In genomic region chr2:238745997-238746396, GRCh38 we compare ENCODE assay signal across 19 cellular contexts.
A peak's percentile ranks its signal among the peaks of the same experiment; 100 is the strongest.
DNase-seq lines count a peak whose midpoint lies in the region; ATAC-seq and TF ChIP-seq lines count a peak whose summit lies in the region.
"Had no signal": no experiment of that assay in that cellular context is flagged by ENCODE, and none has a peak within 500 bp of the region (broad histone marks: within the 10 kb centered on the region; RNA-seq: fewer than 3 reads in every experiment).

No MANE protein-coding gene starts in this region.

- H3K9me3 ChIP-seq in esophagus muscularis mucosa (peaks cover 0 to 12% (median 4%) of the 10 kb centered on the region in 4 donors), neuronal stem cell (replicated peaks in 1 of 2; ENCODE audit: control insufficient read depth in 2 of 2, insufficient read depth in 1 of 2, low read depth in 1 of 2, low read length in 2 of 2) (no peaks in the 10 kb centered on the region)
- H3K9me3 ChIP-seq: Caco-2 had no signal

- ATAC-seq in Right ventricle myocardium superior (ENCODE audit: poor library complexity): no peak
- ATAC-seq: A549; CD8-positive, alpha-beta T cell had no signal

- H3K9me3 Mint-ChIP-seq in activated CD4-positive, alpha-beta T cell treated with anti-CD3 and anti-CD28 coated beads, Interleukin-2, amount 10 ng/mL, durations not matched to agents 24 days and 14 days: peaks cover 6% of the 10 kb centered on the region
- H3K9me3 Mint-ChIP-seq in T-helper 2 cell treated with Interferon-gamma antibody and Interleukin-4, amounts not matched to agents 5 μg/mL and 100 μg/mL, for 36 hours: no peaks in the 10 kb centered on the region

- H3K23ac ChIP-seq in neuronal stem cell (ENCODE audit: low read depth, low read length, poor library complexity): peak overlapping the region; percentile 37

- H4K8ac ChIP-seq in neuronal stem cell (ENCODE audit: low read depth, low read length): no peak overlapping the region

- no peaks in the 10 kb centered on the region for H3K79me1 ChIP-seq in neuronal stem cell (ENCODE audit: low read depth, low read length)

- H2BK15ac ChIP-seq in neuronal stem cell (ENCODE audit: low read length): no peak overlapping the region

- H3K4ac ChIP-seq in neuronal stem cell (ENCODE audit: low read length): no peak overlapping the region

- no peaks in the 10 kb centered on the region for H3K4me1 ChIP-seq in esophagus muscularis mucosa
- no peaks in the 10 kb centered on the region for H3K4me1 ChIP-seq in neuronal stem cell (ENCODE audit: control insufficient read depth in 2 of 2, insufficient read depth in 1 of 2, low read depth in 1 of 2, low read length in 2 of 2)
- H3K4me1 ChIP-seq: A549; BLaER1 treated with 17β-estradiol and CSF1 and Interleukin-3, amounts not matched to agents 10 nM and 100 nM; Caco-2 had no signal

- no peak overlapping the region for H3K27ac Mint-ChIP-seq in activated CD4-positive, alpha-beta T cell treated with anti-CD3 and anti-CD28 coated beads, Interleukin-2, amount 10 ng/mL, durations not matched to agents 24 days and 14 days
- no peak overlapping the region for H3K27ac Mint-ChIP-seq in T-helper 2 cell treated with Interferon-gamma antibody and Interleukin-4, amounts not matched to agents 5 μg/mL and 100 μg/mL, for 36 hours
- H3K27ac Mint-ChIP-seq: B cell; CD4-positive, alpha-beta T cell; CD8-positive, alpha-beta T cell had no signal

- H3K36me3 ChIP-seq in esophagus muscularis mucosa (no peaks in the 10 kb centered on the region), neuronal stem cell (replicated peaks in 1 of 2; ENCODE audit: control insufficient read depth in 2 of 2, insufficient read depth in 2 of 2, low read length in 2 of 2) (no peaks in the 10 kb centered on the region)

- H3K27me3 Mint-ChIP-seq in activated CD4-positive, alpha-beta T cell treated with anti-CD3 and anti-CD28 coated beads, Interleukin-2, amount 10 ng/mL, durations not matched to agents 24 days and 14 days: no peaks in the 10 kb centered on the region
- no peaks in the 10 kb centered on the region for H3K27me3 Mint-ChIP-seq in T-helper 2 cell treated with Interferon-gamma antibody and Interleukin-4, amounts not matched to agents 5 μg/mL and 100 μg/mL, for 36 hours (ENCODE audit: low read depth)

- H2AFZ ChIP-seq in neuronal stem cell (ENCODE audit: low read length): no peak overlapping the region

- peak overlapping the region; percentile 63 for H3K9ac ChIP-seq in neuronal stem cell (ENCODE audit: low read depth, low read length, poor library complexity)
- H3K9ac ChIP-seq: BLaER1 treated with 17β-estradiol and CSF1 and Interleukin-3, amounts not matched to agents 10 nM and 100 nM had no signal

- TF ChIP-seq EP300 in esophagus muscularis mucosa (IDR thresholded peaks at IDR 0.05): no peak

- H3K4me1 Mint-ChIP-seq in activated CD4-positive, alpha-beta T cell treated with anti-CD3 and anti-CD28 coated beads, Interleukin-2, amount 10 ng/mL, durations not matched to agents 24 days and 14 days: no peaks in the 10 kb centered on the region
- no peaks in the 10 kb centered on the region for H3K4me1 Mint-ChIP-seq in T-helper 2 cell treated with Interferon-gamma antibody and Interleukin-4, amounts not matched to agents 5 μg/mL and 100 μg/mL, for 36 hours (ENCODE audit: low read depth)
- H3K4me1 Mint-ChIP-seq: B cell had no signal

- no peak overlapping the region for H3K18ac ChIP-seq in neuronal stem cell (ENCODE audit: low read length)

- WGBS in esophagus muscularis mucosa: 83% methylated on average over 5 of the region's 5 CpGs
- no CpG with 5 or more reads among the region's 5 CpGs for WGBS in neuronal stem cell (ENCODE audit: extremely low coverage in 2 of 2, insufficient read length in 2 of 2, insufficient replicate concordance in 1 of 2), 2 donors

- no peak overlapping the region for H2AK5ac ChIP-seq in neuronal stem cell (ENCODE audit: low read depth, low read length)

- no peak overlapping the region for H2BK5ac ChIP-seq in neuronal stem cell (ENCODE audit: low read length)

- peak overlapping the region; percentile 8 for H2BK12ac ChIP-seq in neuronal stem cell (ENCODE audit: low read length)

- no peak overlapping the region for H3K4me3 Mint-ChIP-seq in activated CD4-positive, alpha-beta T cell treated with anti-CD3 and anti-CD28 coated beads, Interleukin-2, amount 10 ng/mL, durations not matched to agents 24 days and 14 days
- no peak overlapping the region for H3K4me3 Mint-ChIP-seq in T-helper 2 cell treated with Interferon-gamma antibody and Interleukin-4, amounts not matched to agents 5 μg/mL and 100 μg/mL, for 36 hours
- H3K4me3 Mint-ChIP-seq: B cell; CD4-positive, alpha-beta T cell; CD8-positive, alpha-beta T cell had no signal

- H3K4me2 ChIP-seq in neuronal stem cell (ENCODE audit: insufficient read depth, low read length, poor library complexity, severe bottlenecking): no peak overlapping the region
- H3K4me2 ChIP-seq: A549; BLaER1 treated with 17β-estradiol and CSF1 and Interleukin-3, amounts not matched to agents 10 nM and 100 nM had no signal

- no peak overlapping the region for H3K14ac ChIP-seq in neuronal stem cell (ENCODE audit: low read length)

- no peak overlapping the region for H3K27ac ChIP-seq in esophagus muscularis mucosa (replicated peaks in 1 of 4)
- no peak overlapping the region for H3K27ac ChIP-seq in neuronal stem cell (replicated peaks; ENCODE audit: low read length)
- H3K27ac ChIP-seq: 22Rv1; A549; BLaER1 treated with 17β-estradiol and CSF1 and Interleukin-3, amounts not matched to agents 10 nM and 100 nM; C4-2B had no signal

- no peak overlapping the region for H4K91ac ChIP-seq in neuronal stem cell (ENCODE audit: low read depth, low read length, poor library complexity)

- TF ChIP-seq POLR2A in esophagus muscularis mucosa (IDR thresholded peaks at IDR 0.05; ENCODE audit: low read depth): no peak

- H2BK120ac ChIP-seq in neuronal stem cell (ENCODE audit: low read depth, low read length): no peak overlapping the region

- no peak overlapping the region for H3K4me3 ChIP-seq in esophagus muscularis mucosa
- H3K4me3 ChIP-seq in neuronal stem cell (ENCODE audit: low read length in 2 of 2): no peak overlapping the region
- H3K4me3 ChIP-seq: A549; BLaER1 treated with 17β-estradiol and CSF1 and Interleukin-3, amounts not matched to agents 10 nM and 100 nM had no signal

- intact Hi-C loops in activated CD4-positive, alpha-beta T cell treated with anti-CD3 and anti-CD28 coated beads, Interleukin-2, amount 10 ng/mL, durations not matched to agents 24 days and 14 days (cut with micrococcal nuclease): no loop called here
- intact Hi-C loops in esophagus muscularis mucosa (cut with DNase I) (no loop called here), Right ventricle myocardium superior (cut with DNase I) (no loop called here)

- H3K27me3 ChIP-seq in esophagus muscularis mucosa (no peaks in the 10 kb centered on the region), neuronal stem cell (ENCODE audit: control insufficient read depth in 3 of 3, insufficient read depth in 3 of 3, low read depth in 1 of 3, low read length in 3 of 3) (no peaks in the 10 kb centered on the region)
- H3K27me3 ChIP-seq: BLaER1 treated with 17β-estradiol and CSF1 and Interleukin-3, amounts not matched to agents 10 nM and 100 nM had no signal

- TF ChIP-seq CTCF in esophagus muscularis mucosa (IDR thresholded peaks at IDR 0.05): no peak

- DNase-seq in activated CD4-positive, alpha-beta T cell treated with anti-CD3 and anti-CD28 coated beads, Interleukin-2, amount 10 ng/mL, durations not matched to agents 24 days and 14 days: peak; percentile 18
- no peak for DNase-seq in activated CD4-positive, alpha-beta T cell treated with anti-CD3 and anti-CD28 coated beads for 48 hours
- peak; percentile 77 for DNase-seq in esophagus muscularis mucosa (ENCODE audit: extremely low spot score)
- DNase-seq in neuronal stem cell (ENCODE audit: low spot score): no peak
- no peak for DNase-seq in NCI-H128 (lab: John Stamatoyannopoulos, UW; ENCODE audit: unreplicated experiment)
- DNase-seq in Right ventricle myocardium superior: no peak
- DNase-seq in T-helper 2 cell treated with Interferon-gamma antibody and Interleukin-4, amounts not matched to agents 5 μg/mL and 100 μg/mL, for 36 hours (ENCODE audit: low spot score): no peak
- DNase-seq: AML-193; Caco-2; Calu3; CD4-positive, alpha-beta T cell; CD8-positive, alpha-beta T cell; DMS79 treated with DMSO at 0.1 percent for 48 hours; GF-D8 had no signal

- H3K36me3 Mint-ChIP-seq in activated CD4-positive, alpha-beta T cell treated with anti-CD3 and anti-CD28 coated beads, Interleukin-2, amount 10 ng/mL, durations not matched to agents 24 days and 14 days (ENCODE audit: low read depth): no peaks in the 10 kb centered on the region
- no peaks in the 10 kb centered on the region for H3K36me3 Mint-ChIP-seq in T-helper 2 cell treated with Interferon-gamma antibody and Interleukin-4, amounts not matched to agents 5 μg/mL and 100 μg/mL, for 36 hours (ENCODE audit: low read depth)
- H3K36me3 Mint-ChIP-seq: CD8-positive, alpha-beta T cell had no signal

Comparison
In these comparisons a context has a peak if more than half of its experiments do, and no peak if none do; other contexts are left out.
1. DNase-seq: peak in activated CD4-positive, alpha-beta T cell treated with anti-CD3 and anti-CD28 coated beads, Interleukin-2, amount 10 ng/mL, durations not matched to agents 24 days and 14 days (single experiment) and esophagus muscularis mucosa (single experiment); none in activated CD4-positive, alpha-beta T cell treated with anti-CD3 and anti-CD28 coated beads for 48 hours (single experiment), neuronal stem cell (single experiment), NCI-H128 (single experiment), Right ventricle myocardium superior (single experiment) and T-helper 2 cell treated with Interferon-gamma antibody and Interleukin-4, amounts not matched to agents 5 μg/mL and 100 μg/mL, for 36 hours (single experiment).